Comparison of ENCODE assay signal across 25 cellular contexts in genomic region chr1:173432331-173432730, GRCh38.
"Had no signal": no experiment of that assay in that cellular context is flagged by ENCODE, and none has a peak within 500 bp of the region (broad histone marks: within the 10 kb centered on the region; RNA-seq: fewer than 3 reads in every experiment).

No MANE protein-coding gene starts in this region.

- H3K9me3 ChIP-seq: colonic mucosa, esophagus squamous epithelium, gastrocnemius medialis, heart right ventricle, left lung, lower lobe of right lung had no signal

- H3K4me3 ChIP-seq: colonic mucosa, esophagus squamous epithelium, gastrocnemius medialis, heart right ventricle, left lung, lower lobe of right lung had no signal

- H3K27ac ChIP-seq: colonic mucosa, epithelial cell of prostate, esophagus squamous epithelium, heart right ventricle, left lung, lower lobe of right lung had no signal

- H3K36me3 ChIP-seq: colonic mucosa, esophagus squamous epithelium, gastrocnemius medialis, heart right ventricle, left lung, lower lobe of right lung had no signal

- DNase-seq: colonic mucosa; cortex of kidney; effector CD8-positive, alpha-beta T cell; effector memory CD8-positive, alpha-beta T cell; endodermal cell; erythroblast; esophagus squamous epithelium; foreskin melanocyte; gastrocnemius medialis; glutamatergic neuron; head of caudate nucleus; heart right ventricle; hippocampal formation; left cardiac atrium; left lung; left ventricle myocardium superior; lower lobe of right lung; mesendoderm; midbrain; naive B cell had no signal

- ATAC-seq: effector memory CD8-positive, alpha-beta T cell; esophagus mucosa; gastrocnemius medialis; heart right ventricle; left cardiac atrium; left lung; left ventricle myocardium superior; lower lobe of right lung had no signal

- H3K27me3 ChIP-seq: colonic mucosa, esophagus squamous epithelium, gastrocnemius medialis, heart right ventricle, left lung had no signal

- FAIRE-seq: endometrium, islet of Langerhans, keratinocyte had no signal
